In the genomic region with DNA sequence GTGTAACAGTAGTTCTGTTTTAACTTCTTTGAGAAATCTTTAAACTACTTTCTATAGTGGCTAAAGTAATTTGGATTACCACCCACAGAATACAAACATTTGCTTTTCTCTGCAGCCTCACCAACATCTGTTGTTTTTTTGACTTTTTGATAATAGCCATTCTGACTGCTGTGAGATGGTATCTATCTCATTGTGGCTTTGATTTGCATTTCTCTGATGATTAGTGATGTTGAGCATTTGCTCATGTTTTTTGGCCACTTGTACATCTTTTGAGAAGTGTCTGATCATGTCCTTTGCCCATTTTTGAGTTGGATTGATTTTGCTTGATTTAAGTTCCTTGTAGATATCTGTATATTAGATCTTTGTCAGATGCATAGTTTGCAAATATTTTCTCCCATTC, we compare ENCODE assay signal across 8 cellular contexts.
"Had no signal": no experiment of that assay in that cellular context is flagged by ENCODE, and none has a peak within 500 bp of the region (broad histone marks: within the 10 kb centered on the region; RNA-seq: fewer than 3 reads in every experiment).

No MANE protein-coding gene starts in this region.

- H3K4me2 ChIP-seq: GM23338 had no signal

- H3K27ac ChIP-seq: HL-60 had no signal

- H3K4me3 ChIP-seq: GM23338 had no signal

- DNase-seq: H9, HCEC 1CT, KBM-7 had no signal

- ATAC-seq: GM23338, HepG2 had no signal

- H2AFZ ChIP-seq: GM23338 had no signal

- FAIRE-seq: H1, H54, HepG2 had no signal
